Comparison of ENCODE assay signal across 1 cellular context in the genomic region with DNA sequence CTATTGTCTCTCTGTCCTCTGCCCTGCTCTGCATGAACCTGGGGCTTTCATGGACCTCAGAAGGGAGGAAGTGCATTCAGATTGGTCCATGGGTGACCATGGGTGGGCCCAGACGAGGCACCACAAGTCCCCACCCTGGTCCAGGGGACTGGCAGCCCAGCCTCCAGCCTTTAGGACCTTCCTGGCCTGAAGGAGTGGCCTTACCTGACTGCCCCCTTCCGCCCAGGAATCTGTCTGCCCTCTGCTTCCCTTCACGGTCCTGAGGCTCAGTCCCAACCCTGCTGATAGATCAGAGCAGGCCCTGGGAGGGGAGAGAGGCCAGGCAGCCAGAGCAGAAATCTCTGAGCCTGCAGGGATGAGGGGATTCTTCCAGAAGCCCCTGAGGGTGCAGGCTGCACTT.
TF ChIP-seq lines count a peak whose summit lies in the region.

No MANE protein-coding gene starts in this region.

TF ChIP-seq in H1, 55 proteins besides CTCF, POLR2A, EP300 and RAD21 (continued from another document):
- TF ChIP-seq BACH1 (IDR thresholded peaks at IDR 0.05; ENCODE audit: low read length): no peak
- TF ChIP-seq CHD2 (IDR thresholded peaks at IDR 0.05; ENCODE audit: low read length): no peak
- TF ChIP-seq PHF8 (conservative IDR thresholded peaks at IDR 0.05; ENCODE audit: low read depth, low read length): no peak
- TF ChIP-seq BCL11A (IDR thresholded peaks at IDR 0.05; ENCODE audit: low read depth in 2 of 2, low read length in 2 of 2): no peak
- no peak for TF ChIP-seq GTF2F1 (IDR thresholded peaks at IDR 0.05; ENCODE audit: borderline replicate concordance, low read depth, low read length)
- TF ChIP-seq BRCA1 (IDR thresholded peaks at IDR 0.05; ENCODE audit: low read depth, low read length): no peak
- no peak for TF ChIP-seq SIN3A (conservative IDR thresholded peaks at IDR 0.05 in 1 of 2, IDR thresholded peaks at IDR 0.05 in 1 of 2; ENCODE audit: low read depth in 1 of 2, low read length in 2 of 2)
- no peak for TF ChIP-seq POLR2AphosphoS5 (IDR thresholded peaks at IDR 0.05; ENCODE audit: low read depth, low read length)
- TF ChIP-seq, protein P1, sequence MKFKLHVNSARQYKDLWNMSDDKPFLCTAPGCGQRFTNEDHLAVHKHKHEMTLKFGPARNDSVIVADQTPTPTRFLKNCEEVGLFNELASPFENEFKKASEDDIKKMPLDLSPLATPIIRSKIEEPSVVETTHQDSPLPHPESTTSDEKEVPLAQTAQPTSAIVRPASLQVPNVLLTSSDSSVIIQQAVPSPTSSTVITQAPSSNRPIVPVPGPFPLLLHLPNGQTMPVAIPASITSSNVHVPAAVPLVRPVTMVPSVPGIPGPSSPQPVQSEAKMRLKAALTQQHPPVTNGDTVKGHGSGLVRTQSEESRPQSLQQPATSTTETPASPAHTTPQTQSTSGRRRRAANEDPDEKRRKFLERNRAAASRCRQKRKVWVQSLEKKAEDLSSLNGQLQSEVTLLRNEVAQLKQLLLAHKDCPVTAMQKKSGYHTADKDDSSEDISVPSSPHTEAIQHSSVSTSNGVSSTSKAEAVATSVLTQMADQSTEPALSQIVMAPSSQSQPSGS (IDR thresholded peaks at IDR 0.05; ENCODE audit: low read length): no peak
- no peak for TF ChIP-seq HDAC2 (IDR thresholded peaks at IDR 0.05; ENCODE audit: borderline replicate concordance in 1 of 2, low read depth in 2 of 2, low read length in 2 of 2)
- no peak for TF ChIP-seq SIRT6 (IDR thresholded peaks at IDR 0.05; ENCODE audit: low read length)
- no peak for TF ChIP-seq SIX5 (IDR thresholded peaks at IDR 0.05; ENCODE audit: low read depth, low read length)
- no peak for TF ChIP-seq SRF (IDR thresholded peaks at IDR 0.05; ENCODE audit: low read depth, low read length)
- TF ChIP-seq CHD1 (IDR thresholded peaks at IDR 0.05; ENCODE audit: low read depth, low read length): no peak
- TF ChIP-seq, protein P2, sequence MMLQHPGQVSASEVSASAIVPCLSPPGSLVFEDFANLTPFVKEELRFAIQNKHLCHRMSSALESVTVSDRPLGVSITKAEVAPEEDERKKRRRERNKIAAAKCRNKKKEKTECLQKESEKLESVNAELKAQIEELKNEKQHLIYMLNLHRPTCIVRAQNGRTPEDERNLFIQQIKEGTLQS (IDR thresholded peaks at IDR 0.05; ENCODE audit: insufficient read depth, low read depth, low read length): no peak
